Comparison of ENCODE assay signal across 25 cellular contexts in genomic region chr18:74834424-74835309, GRCh38.
A peak's percentile ranks its signal among the peaks of the same experiment; 100 is the strongest.
DNase-seq lines count a peak whose midpoint lies in the region; ATAC-seq, FAIRE-seq and TF ChIP-seq lines count a peak whose summit lies in the region.
"Had no signal": no experiment of that assay in that cellular context is flagged by ENCODE, and none has a peak within 500 bp of the region (broad histone marks: within the 10 kb centered on the region; RNA-seq: fewer than 3 reads in every experiment).

No MANE protein-coding gene starts in this region.

- no peaks in the 10 kb centered on the region for H3K9me2 ChIP-seq in HCT116 (ENCODE audit: insufficient read depth)
- H3K9me2 ChIP-seq: SK-N-SH had no signal

- WGBS in small intestine, 3 donors: 75 to 88% (median 77%) methylated on average over 9 of the region's 9 CpGs

- no peak for TF ChIP-seq RAD21 in HCT116 (IDR thresholded peaks at IDR 0.05; ENCODE audit: low read depth)

- RAD21 ChIA-PET in HCT116 (lab: Charles Lee; ENCODE audit: low non-redundant PET in 1 of 2, low total read pairs in 2 of 2, uncharacterized antibody in 2 of 2, unreplicated experiment in 2 of 2): no interaction called here

- H3K36me3 ChIP-seq in HCT116 (ENCODE audit: control insufficient read depth in 1 of 2, insufficient read depth in 2 of 2, low read length in 2 of 2): no peaks in the 10 kb centered on the region
- H3K36me3 ChIP-seq in bronchial epithelial cell (ENCODE audit: control insufficient read depth, insufficient read depth, low read length): no peaks in the 10 kb centered on the region
- no peaks in the 10 kb centered on the region for H3K36me3 ChIP-seq in small intestine (ENCODE audit: control insufficient read depth in 2 of 2, insufficient read depth in 2 of 2, low read length in 2 of 2)
- H3K36me3 ChIP-seq in uterus: no peaks in the 10 kb centered on the region
- H3K36me3 ChIP-seq: tibial artery had no signal

- FAIRE-seq in bronchial epithelial cell (lab: Jason Lieb, UNC): peak; percentile 13
- no peak for FAIRE-seq in small intestine (lab: Jason Lieb, UNC)
- FAIRE-seq: GM18507 had no signal

- no peaks in the 10 kb centered on the region for H3K9me3 ChIP-seq in HCT116 (ENCODE audit: control insufficient read depth in 1 of 2, insufficient read depth in 1 of 2, low read depth in 1 of 2, low read length in 2 of 2)
- H3K9me3 ChIP-seq in small intestine (ENCODE audit: control insufficient read depth, low read depth): no peaks in the 10 kb centered on the region
- H3K9me3 ChIP-seq in uterus: no peaks in the 10 kb centered on the region
- H3K9me3 ChIP-seq: BLaER1, heart left ventricle, SK-N-SH, tibial artery had no signal

- peaks cover 6 to 28% of the 10 kb centered on the region in 2 experiments for H3K4me1 ChIP-seq in HCT116 (ENCODE audit: control insufficient read depth in 1 of 2, insufficient read depth in 2 of 2, low read length in 2 of 2)
- peaks cover 0 to 2% of the 10 kb centered on the region in 2 donors for H3K4me1 ChIP-seq in small intestine (ENCODE audit: control insufficient read depth in 2 of 2, insufficient read depth in 1 of 2, low read depth in 1 of 2, low read length in 1 of 2)
- no peaks in the 10 kb centered on the region for H3K4me1 ChIP-seq in uterus
- H3K4me1 ChIP-seq: BLaER1, tibial artery had no signal

- no peaks in the 10 kb centered on the region for H4K20me1 ChIP-seq in HCT116 (ENCODE audit: insufficient read depth)
- H4K20me1 ChIP-seq: BLaER1 had no signal

- H3K4me3 ChIP-seq in HCT116 (replicated peaks in 1 of 2; ENCODE audit: low read depth in 1 of 2, low read length in 2 of 2): no peak overlapping the region
- no peak overlapping the region for H3K4me3 ChIP-seq in bronchial epithelial cell (ENCODE audit: low read depth, low read length)
- H3K4me3 ChIP-seq in small intestine (ENCODE audit: low read depth in 1 of 2, low read length in 2 of 2): no peak overlapping the region
- H3K4me3 ChIP-seq in uterus: no peak overlapping the region
- H3K4me3 ChIP-seq: BLaER1, heart left ventricle, skin epidermis, tibial artery had no signal

- BruUV-seq in HCT116 (replicated peaks; lab: Mats Ljungman, UMichigan): no TSS peak

- H3K9ac ChIP-seq in HCT116 (ENCODE audit: low read length): no peak overlapping the region
- H3K9ac ChIP-seq: BLaER1, SK-N-SH had no signal

- intact Hi-C loops in HCT116 (cut with micrococcal nuclease): no loop called here
- intact Hi-C loops in posterior vena cava (cut with DNase I): no loop called here
- intact Hi-C loops in uterus (cut with DNase I; ENCODE audit: low total_unique reads): no loop called here

- TF ChIP-seq POLR2A in HCT116 (IDR thresholded peaks at IDR 0.05; ENCODE audit: borderline replicate concordance, extremely low read depth, insufficient read depth, insufficient read length) (no peak), uterus (IDR thresholded peaks at IDR 0.05) (no peak)

- CTCF ChIA-PET in HCT116 (lab: Charles Lee): no interaction called here

- no peak overlapping the region for H2AFZ ChIP-seq in HCT116 (ENCODE audit: low read depth, low read length, poor library complexity, severe bottlenecking)

- TF ChIP-seq CTCF in HCT116 (IDR thresholded peaks at IDR 0.05 in 2 of 3, conservative IDR thresholded peaks at IDR 0.05 in 1 of 3; ENCODE audit: borderline replicate concordance in 1 of 3, insufficient read depth in 1 of 3, low read depth in 2 of 3, low read length in 2 of 3): no peak
- no peak for TF ChIP-seq CTCF in bronchial epithelial cell (IDR thresholded peaks at IDR 0.05; ENCODE audit: insufficient read depth, low read length, severe bottlenecking)
- TF ChIP-seq CTCF in uterus (IDR thresholded peaks at IDR 0.05): no peak

- H3K27ac ChIP-seq in HCT116 (ENCODE audit: low read depth, low read length) (no peak overlapping the region), small intestine (ENCODE audit: low read depth in 1 of 2, low read length in 1 of 2) (no peak overlapping the region), uterus (no peak overlapping the region)
- H3K27ac ChIP-seq: BLaER1, epithelial cell of prostate, heart left ventricle, HL-60, skin epidermis, tibial artery had no signal

- ATAC-seq in HCT116 (no peak), HG02610 (IDR thresholded peaks at IDR 0.05; ENCODE audit: unreplicated experiment) (no peak)
- ATAC-seq: left colon had no signal

- H3K4me2 ChIP-seq in HCT116 (ENCODE audit: low read length): peak overlapping the region; percentile 26
- H3K4me2 ChIP-seq: BLaER1, SK-N-SH had no signal

- H3K27me3 ChIP-seq in HCT116 (ENCODE audit: insufficient read depth, low read length): no peaks in the 10 kb centered on the region
- no peaks in the 10 kb centered on the region for H3K27me3 ChIP-seq in bronchial epithelial cell (ENCODE audit: control insufficient read depth, insufficient read depth, low read length)
- H3K27me3 ChIP-seq in small intestine (ENCODE audit: control insufficient read depth in 2 of 2, insufficient read depth in 2 of 2, low read length in 2 of 2): no peaks in the 10 kb centered on the region
- H3K27me3 ChIP-seq in uterus: no peaks in the 10 kb centered on the region
- H3K27me3 ChIP-seq: BLaER1, heart left ventricle, tibial artery had no signal

- no peaks in the 10 kb centered on the region for H3K79me2 ChIP-seq in HCT116 (ENCODE audit: insufficient read depth, low read length)

- POLR2A ChIA-PET in HCT116 (lab: Charles Lee): no interaction called here

- no peak for DNase-seq in HCT116 (ENCODE audit: low read depth, low spot score)
- peak; percentile 27 for DNase-seq in bronchial epithelial cell (ENCODE audit: low read depth)
- peak; percentile 14 for DNase-seq in iris pigment epithelial cell (ENCODE audit: low read depth)
- peak; percentile 9 for DNase-seq in small intestine
- DNase-seq in posterior vena cava (ENCODE audit: low spot score): no peak
- DNase-seq in uterus: no peak
- DNase-seq: activated CD4-positive, alpha-beta T cell treated with anti-CD3 and anti-CD28 coated beads for 4 hours; activated effector memory CD4-positive, alpha-beta T cell treated with Interleukin-2 at 50 U/mL for 16 hours; activated T-cell treated with anti-CD3 and anti-CD28 coated beads for 4 hours; cerebellar nuclear complex; GF-D8; heart left ventricle; left colon; mesenchymal stem cell; NCI-H446 treated with DMSO at 0.1 percent for 48 hours; SK-N-SH; stimulated activated CD4-positive, alpha-beta T cell treated with anti-CD3 and anti-CD28 coated beads, Interleukin-1b, Interleukin-23, amount 100 ng/mL, for 48 hours; T-helper 2 cell; tibial artery had no signal

TF ChIP-seq in HCT116, 20 proteins besides CTCF, POLR2A, EP300 and RAD21:
- TF ChIP-seq JUND (IDR thresholded peaks at IDR 0.05) (no peak), TCF7L2 (IDR thresholded peaks at IDR 0.05; ENCODE audit: borderline replicate concordance, extremely low read depth, insufficient read depth, insufficient read length) (no peak), ZFX (IDR thresholded peaks at IDR 0.05) (no peak), ZNF274 (IDR thresholded peaks at IDR 0.05; ENCODE audit: low read depth, low read length) (no peak), SP1 (IDR thresholded peaks at IDR 0.05; ENCODE audit: low read depth) (peak; percentile 8; the same call in 1 of the 2 replicates)

Comparison
In these comparisons a context has a peak if more than half of its experiments do, and no peak if none do; other contexts are left out.
1. DNase-seq: peak in bronchial epithelial cell (single experiment), iris pigment epithelial cell (single experiment) and small intestine (single experiment); none in HCT116 (single experiment), posterior vena cava (single experiment) and uterus (0 of 2).